Comparison of ENCODE assay signal across 19 cellular contexts in genomic region chr22:37054078-37054440, GRCh38. TPM values are rescaled to one million over a fixed set of nuclear protein-coding genes. Genes with fewer than 3 reads are reported as not detected.
DNase-seq lines count a peak whose midpoint lies in the region; ATAC-seq and TF ChIP-seq lines count a peak whose summit lies in the region.
"Had no signal": no experiment of that assay in that cellular context is flagged by ENCODE, and none has a peak within 500 bp of the region (broad histone marks: within the 10 kb centered on the region; RNA-seq: fewer than 3 reads in every experiment).

No MANE protein-coding gene starts in this region.

- H3K9me3 Mint-ChIP-seq in glutamatergic neuron (ENCODE audit: unreplicated experiment), result peaks cover 4% of the 10 kb centered on the region
- no peaks in the 10 kb centered on the region for H3K9me3 Mint-ChIP-seq in CD14-positive monocyte
- H3K9me3 Mint-ChIP-seq: central memory CD8-positive, alpha-beta T cell; endodermal cell; H9; nephron progenitor cell had no signal

- peaks cover 28% of the 10 kb centered on the region for H3K4me1 Mint-ChIP-seq in glutamatergic neuron (ENCODE audit: low read depth, unreplicated experiment)
- H3K4me1 Mint-ChIP-seq in CD14-positive monocyte, result peaks cover 35% of the 10 kb centered on the region

- no peak for TF ChIP-seq CTCF in cardiac muscle cell (IDR thresholded peaks at IDR 0.05; ENCODE audit: low read depth, low read length)
- TF ChIP-seq CTCF in glutamatergic neuron (IDR thresholded peaks at IDR 0.05; ENCODE audit: partially characterized antibody, unreplicated experiment), result no peak
- TF ChIP-seq CTCF in transverse colon (IDR thresholded peaks at IDR 0.05), result no peak
- no peak for TF ChIP-seq CTCF in CD14-positive monocyte (IDR thresholded peaks at IDR 0.05)

- H3K9me3 ChIP-seq in cardiac muscle cell (ENCODE audit: low read depth) (no peaks in the 10 kb centered on the region), transverse colon (no peaks in the 10 kb centered on the region)

- H3K27me3 ChIP-seq in cardiac muscle cell (no peaks in the 10 kb centered on the region), transverse colon (no peaks in the 10 kb centered on the region)

- intact Hi-C loops in cardiac septum (cut with DNase I) (no loop called here), transverse colon (cut with DNase I; ENCODE audit: low total_unique reads) (no loop called here), CD14-positive monocyte (cut with micrococcal nuclease) (no loop called here)

- in situ Hi-C loops in transverse colon (cut with MboI; ENCODE audit: low pct_ligation_motif_present in 1 of 4, low pct_unique_long_range_greater_than_20kb in 1 of 4, low sequenced_read_pairs in 3 of 4), result no loop called here

- TF ChIP-seq EP300 in transverse colon (IDR thresholded peaks at IDR 0.05; ENCODE audit: low read depth), result no peak

- H3K4me3 ChIP-seq in cardiac muscle cell (no peak overlapping the region), transverse colon (no peak overlapping the region)
- H3K4me3 ChIP-seq: lung had no signal

- no peak for DNase-seq in cardiac muscle cell (ENCODE audit: low read depth in 1 of 2, low spot score in 1 of 2)
- DNase-seq in cardiac septum (ENCODE audit: low spot score), result no peak
- peak; percentile 42 for DNase-seq in NCI-H524 treated with DMSO at 0.1 percent for 48 hours (lab: John Stamatoyannopoulos, UW)
- DNase-seq in glutamatergic neuron, result no peak
- no peak for DNase-seq in transverse colon
- no peak for DNase-seq in amniotic stem cell (lab: John Stamatoyannopoulos, UW)
- no peak for DNase-seq in CD14-positive monocyte (ENCODE audit: low spot score)
- DNase-seq: activated T-cell treated with anti-CD3 and anti-CD28 coated beads, Interleukin-2, amount 50 U/mL, for 48 hours; endodermal cell; H9; MM.1S; NCI-H2081 treated with DMSO at 0.1 percent for 48 hours; nephron progenitor cell; substantia nigra had no signal

- peak overlapping the region; percentile 33 for H3K27ac Mint-ChIP-seq in glutamatergic neuron (ENCODE audit: unreplicated experiment)
- no peak overlapping the region for H3K27ac Mint-ChIP-seq in CD14-positive monocyte
- H3K27ac Mint-ChIP-seq: endodermal cell, H9, nephron progenitor cell had no signal

- H3K4me1 ChIP-seq in cardiac muscle cell (ENCODE audit: low read depth), result no peaks in the 10 kb centered on the region
- H3K4me1 ChIP-seq in transverse colon, result peaks cover 13 to 45% (median 39%) of the 10 kb centered on the region in 4 donors

- H3K27ac ChIP-seq in cardiac muscle cell (peak overlapping the region; percentile 13), transverse colon (peak overlapping the region in 3 of 4 donors; percentile 27 to 64 (median 29))

- H3K36me3 Mint-ChIP-seq in glutamatergic neuron (ENCODE audit: unreplicated experiment) (peaks cover 6% of the 10 kb centered on the region), CD14-positive monocyte (peaks cover 39 to 40% of the 10 kb centered on the region in 2 donors)

- H3K27me3 Mint-ChIP-seq in glutamatergic neuron (ENCODE audit: unreplicated experiment) (peaks cover 5% of the 10 kb centered on the region), CD14-positive monocyte (ENCODE audit: low read depth in 3 of 3) (peaks cover 1 to 13% (median 2%) of the 10 kb centered on the region in 3 donors)
- H3K27me3 Mint-ChIP-seq: central memory CD8-positive, alpha-beta T cell had no signal

- no peak for TF ChIP-seq POLR2A in transverse colon (IDR thresholded peaks at IDR 0.05)

- H3K4me3 Mint-ChIP-seq in glutamatergic neuron (ENCODE audit: unreplicated experiment), result peak overlapping the region; percentile 15
- H3K4me3 Mint-ChIP-seq in CD14-positive monocyte, result no peak overlapping the region
- H3K4me3 Mint-ChIP-seq: central memory CD8-positive, alpha-beta T cell; endodermal cell; nephron progenitor cell had no signal

- H3K36me3 ChIP-seq in cardiac muscle cell (no peaks in the 10 kb centered on the region), transverse colon (no peaks in the 10 kb centered on the region)

- ATAC-seq in HG02588 (IDR thresholded peaks at IDR 0.05; ENCODE audit: unreplicated experiment), result no peak

- WGBS in transverse colon (ENCODE audit: low coverage in 1 of 2), 2 donors, result 62% methylated on average over 2 of the region's 7 CpGs; no CpG with 5 or more reads in 1 of the 2 donors

RNA-seq across cellular contexts. Expression of gene KCTD17, which starts 2.5 kb away (rescaled TPM):
- total RNA-seq in cardiac muscle cell (38.4 and 39.1 TPM in 2 replicates), cardiac septum (50.2 TPM), glutamatergic neuron (ENCODE audit: unreplicated experiment) (137 TPM), transverse colon (10 to 100 TPM; 11.2 to 61.3 (median 35.1) TPM)
- polyA plus RNA-seq in cardiac muscle cell (49.5 and 54.0 TPM in 2 replicates), CD14-positive monocyte (1 to 10 TPM; 8.4 to 9.0 TPM)

RNA-seq across cellular contexts. Expression of gene MPST, which starts 34.5 kb away (rescaled TPM):
- total RNA-seq in cardiac muscle cell (152 and 155 TPM in 2 replicates), cardiac septum (33.5 TPM), glutamatergic neuron (ENCODE audit: unreplicated experiment) (58.8 TPM), transverse colon (100 to 1,000 TPM; 407 to 964 (median 541) TPM)
- polyA plus RNA-seq in cardiac muscle cell (86.0 and 135 TPM in 2 replicates), CD14-positive monocyte (10 to 100 TPM; 51.2 to 53.7 TPM)

RNA-seq across cellular contexts. Expression of gene TST, which starts 34.8 kb away (rescaled TPM):
- total RNA-seq in cardiac muscle cell (63.8 and 78.0 TPM in 2 replicates), cardiac septum (29.7 TPM), glutamatergic neuron (ENCODE audit: unreplicated experiment) (10.4 TPM), transverse colon (100 to 1,000 TPM; 246 to 719 (median 557) TPM)
- polyA plus RNA-seq in cardiac muscle cell (34.8 and 36.2 TPM in 2 replicates), CD14-positive monocyte (10 to 100 TPM; 34.5 to 41.7 TPM)

RNA-seq across cellular contexts. Expression of gene TMPRSS6, which starts 55.5 kb away (rescaled TPM):
- total RNA-seq in cardiac muscle cell (not detected in 2 replicates), cardiac septum (not detected), glutamatergic neuron (ENCODE audit: unreplicated experiment) (0.12 TPM), transverse colon (1 to 10 TPM in 1 of 4 donors, under 1 TPM in 2, not detected in 1; 0.16 to 4.9 (median 0.41) TPM)
- polyA plus RNA-seq in cardiac muscle cell (0.11 and 0.26 TPM in 2 replicates), CD14-positive monocyte (not detected)
- total RNA-seq: fibroblast of villous mesenchyme, H9, renal cortical epithelial cell had no signal
